Comparison of ENCODE assay signal across 21 cellular contexts in genomic region chr2:237735762-237736161, GRCh38.
A peak's percentile ranks its signal among the peaks of the same experiment; 100 is the strongest.
DNase-seq lines count a peak whose midpoint lies in the region; ATAC-seq and TF ChIP-seq lines count a peak whose summit lies in the region.
"Had no signal": no experiment of that assay in that cellular context is flagged by ENCODE, and none has a peak within 500 bp of the region (broad histone marks: within the 10 kb centered on the region; RNA-seq: fewer than 3 reads in every experiment).

No MANE protein-coding gene starts in this region.

- H3K27me3 ChIP-seq in left lung = no peaks in the 10 kb centered on the region
- H3K27me3 ChIP-seq in smooth muscle cell (ENCODE audit: low read depth) = no peaks in the 10 kb centered on the region
- H3K27me3 ChIP-seq: upper lobe of left lung had no signal

- H2AFZ ChIP-seq in smooth muscle cell (ENCODE audit: low read depth) = no peak overlapping the region

- H3K9me3 ChIP-seq in left lung (no peaks in the 10 kb centered on the region), smooth muscle cell (replicated peaks; ENCODE audit: low read depth) (no peaks in the 10 kb centered on the region)
- H3K9me3 ChIP-seq: upper lobe of left lung had no signal

- peaks cover 57% of the 10 kb centered on the region for H4K20me1 ChIP-seq in smooth muscle cell (ENCODE audit: low read depth)

- H3K4me2 ChIP-seq in smooth muscle cell = no peak overlapping the region
- H3K4me2 ChIP-seq: KMS-11 had no signal

- no peak overlapping the region for H3K4me3 ChIP-seq in left lung
- no peak overlapping the region for H3K4me3 ChIP-seq in smooth muscle cell
- H3K4me3 ChIP-seq: upper lobe of left lung had no signal

- peak overlapping the region in 1 of 2 donors; percentile 65 for H3K27ac ChIP-seq in left lung
- peak overlapping the region; percentile 28 for H3K27ac ChIP-seq in smooth muscle cell (ENCODE audit: low read depth)
- H3K27ac ChIP-seq: epithelial cell of prostate, KMS-11 had no signal

- H3K4me1 ChIP-seq in left lung = peaks cover 42 to 92% of the 10 kb centered on the region in 2 donors
- H3K4me1 ChIP-seq in smooth muscle cell (ENCODE audit: low read depth) = peaks cover 38% of the 10 kb centered on the region

- WGBS in smooth muscle cell (ENCODE audit: low lambda C conversion rate) = 79% methylated on average over 8 of the region's 8 CpGs

- ATAC-seq in left lung = peak; percentile 53
- ATAC-seq: stimulated activated naive CD8-positive, alpha-beta T cell treated with anti-CD3 and anti-CD28 coated beads, Interleukin-15, amount 100 ng/mL, for 72 hours had no signal

- no peaks in the 10 kb centered on the region for H3K27me3 Mint-ChIP-seq in activated CD4-positive, alpha-beta memory T cell treated with anti-CD3 and anti-CD28 coated beads for 36 hours
- H3K27me3 Mint-ChIP-seq in activated CD4-positive, alpha-beta memory T cell treated with anti-CD3 and anti-CD28 coated beads, Interleukin-2, amount 10 ng/mL, durations not matched to agents 7 days and 5 days = no peaks in the 10 kb centered on the region
- H3K27me3 Mint-ChIP-seq: B cell; stimulated activated naive CD8-positive, alpha-beta T cell treated with anti-CD3 and anti-CD28 coated beads, Interleukin-15, amount 100 ng/mL, for 72 hours had no signal

- CTCF ChIA-PET in activated CD4-positive, alpha-beta memory T cell treated with anti-CD3 and anti-CD28 coated beads for 36 hours (lab: Charles Lee) = interaction anchor here (0.8 to 4.2 kb wide), 3 partner anchors 8 to 223 kb away, joined by 3 to 26 read pairs (median 4); no protein-coding TSS in a partner anchor
- CTCF ChIA-PET in activated CD4-positive, alpha-beta memory T cell treated with anti-CD3 and anti-CD28 coated beads, Interleukin-2, amount 10 ng/mL, durations not matched to agents 7 days and 5 days (lab: Charles Lee) = interaction anchor here (2.2 to 3.3 kb wide), 2 partner anchors 9 to 63 kb away, joined by 7 to 18 read pairs; no protein-coding TSS in a partner anchor

- TF ChIP-seq CTCF in left lung (IDR thresholded peaks at IDR 0.05) (no peak), smooth muscle cell (IDR thresholded peaks at IDR 0.05; ENCODE audit: borderline replicate concordance, insufficient read depth, poor library complexity, severe bottlenecking) (peak; percentile 16)

- POLR2A ChIA-PET in activated CD4-positive, alpha-beta memory T cell treated with anti-CD3 and anti-CD28 coated beads for 36 hours (lab: Charles Lee) = no interaction called here
- POLR2A ChIA-PET in activated CD4-positive, alpha-beta memory T cell treated with anti-CD3 and anti-CD28 coated beads, Interleukin-2, amount 10 ng/mL, durations not matched to agents 7 days and 5 days (lab: Charles Lee) = no interaction called here

- H3K4me3 Mint-ChIP-seq in activated CD4-positive, alpha-beta memory T cell treated with anti-CD3 and anti-CD28 coated beads for 36 hours = no peak overlapping the region
- no peak overlapping the region for H3K4me3 Mint-ChIP-seq in activated CD4-positive, alpha-beta memory T cell treated with anti-CD3 and anti-CD28 coated beads, Interleukin-2, amount 10 ng/mL, durations not matched to agents 7 days and 5 days
- H3K4me3 Mint-ChIP-seq: B cell; nephron progenitor cell; stimulated activated naive CD8-positive, alpha-beta T cell treated with anti-CD3 and anti-CD28 coated beads, Interleukin-15, amount 100 ng/mL, for 72 hours had no signal

- DNase-seq in activated CD4-positive, alpha-beta memory T cell treated with anti-CD3 and anti-CD28 coated beads for 36 hours = no peak
- no peak for DNase-seq in activated CD4-positive, alpha-beta memory T cell treated with anti-CD3 and anti-CD28 coated beads, Interleukin-2, amount 10 ng/mL, durations not matched to agents 7 days and 5 days
- DNase-seq in dermis blood vessel endothelial cell (peak; percentile 62), left lung (no peak), smooth muscle cell (lab: John Stamatoyannopoulos, UW; ENCODE audit: unreplicated experiment) (no peak), head of caudate nucleus (no peak), NCI-H82 (lab: John Stamatoyannopoulos, UW) (no peak)
- no peak for DNase-seq in activated CD8-positive, alpha-beta memory T cell treated with anti-CD3 and anti-CD28 coated beads for 24 hours
- DNase-seq: activated naive CD4-positive, alpha-beta T cell treated with anti-CD3 and anti-CD28 coated beads, Interleukin-2, amount 50 U/mL, for 16 hours; caudate nucleus; DMS79 treated with DMSO at 0.1 percent for 48 hours; midbrain; NCI-H187 treated with DMSO at 0.1 percent for 48 hours; NCI-H69; nephron progenitor cell; stimulated activated CD4-positive, alpha-beta T cell treated with anti-CD3 and anti-CD28 coated beads, Interleukin-2, amount 100 ng/mL, for 48 hours; stimulated activated naive CD8-positive, alpha-beta T cell treated with anti-CD3 and anti-CD28 coated beads, Interleukin-15, amount 100 ng/mL, for 72 hours; upper lobe of left lung had no signal

- peaks cover 62% of the 10 kb centered on the region for H3K4me1 Mint-ChIP-seq in activated CD4-positive, alpha-beta memory T cell treated with anti-CD3 and anti-CD28 coated beads for 36 hours (ENCODE audit: low read depth)
- peaks cover 30% of the 10 kb centered on the region for H3K4me1 Mint-ChIP-seq in activated CD4-positive, alpha-beta memory T cell treated with anti-CD3 and anti-CD28 coated beads, Interleukin-2, amount 10 ng/mL, durations not matched to agents 7 days and 5 days

- H3K36me3 ChIP-seq in left lung (peaks cover 0 to 45% of the 10 kb centered on the region in 2 donors), smooth muscle cell (ENCODE audit: low read depth) (no peaks in the 10 kb centered on the region)

- peaks cover 22% of the 10 kb centered on the region for H3K79me2 ChIP-seq in smooth muscle cell (ENCODE audit: low read depth)

- peaks cover 2% of the 10 kb centered on the region for H3F3A ChIP-seq in smooth muscle cell (ENCODE audit: low read depth)

- H3K36me3 Mint-ChIP-seq in activated CD4-positive, alpha-beta memory T cell treated with anti-CD3 and anti-CD28 coated beads for 36 hours = peaks cover 24% of the 10 kb centered on the region
- peaks cover 59% of the 10 kb centered on the region for H3K36me3 Mint-ChIP-seq in activated CD4-positive, alpha-beta memory T cell treated with anti-CD3 and anti-CD28 coated beads, Interleukin-2, amount 10 ng/mL, durations not matched to agents 7 days and 5 days (ENCODE audit: low read depth)

- no peak overlapping the region for H3K9ac ChIP-seq in smooth muscle cell (ENCODE audit: low read depth)
- H3K9ac ChIP-seq: KMS-11 had no signal

- intact Hi-C loops in activated CD4-positive, alpha-beta memory T cell treated with anti-CD3 and anti-CD28 coated beads for 36 hours (cut with micrococcal nuclease) = no loop called here
- intact Hi-C loops in left lung (cut with DNase I) (no loop called here), head of caudate nucleus (cut with DNase I) (no loop called here)

- H3K27ac Mint-ChIP-seq in activated CD4-positive, alpha-beta memory T cell treated with anti-CD3 and anti-CD28 coated beads for 36 hours = peak overlapping the region; percentile 26
- H3K27ac Mint-ChIP-seq in activated CD4-positive, alpha-beta memory T cell treated with anti-CD3 and anti-CD28 coated beads, Interleukin-2, amount 10 ng/mL, durations not matched to agents 7 days and 5 days = no peak overlapping the region
- H3K27ac Mint-ChIP-seq: B cell had no signal

- H3K9me3 Mint-ChIP-seq in activated CD4-positive, alpha-beta memory T cell treated with anti-CD3 and anti-CD28 coated beads for 36 hours = no peaks in the 10 kb centered on the region
- H3K9me3 Mint-ChIP-seq in activated CD4-positive, alpha-beta memory T cell treated with anti-CD3 and anti-CD28 coated beads, Interleukin-2, amount 10 ng/mL, durations not matched to agents 7 days and 5 days = no peaks in the 10 kb centered on the region
- H3K9me3 Mint-ChIP-seq: nephron progenitor cell; stimulated activated naive CD8-positive, alpha-beta T cell treated with anti-CD3 and anti-CD28 coated beads, Interleukin-15, amount 100 ng/mL, for 72 hours had no signal
